Comparison of ENCODE assay signal across 17 cellular contexts in the genomic region with DNA sequence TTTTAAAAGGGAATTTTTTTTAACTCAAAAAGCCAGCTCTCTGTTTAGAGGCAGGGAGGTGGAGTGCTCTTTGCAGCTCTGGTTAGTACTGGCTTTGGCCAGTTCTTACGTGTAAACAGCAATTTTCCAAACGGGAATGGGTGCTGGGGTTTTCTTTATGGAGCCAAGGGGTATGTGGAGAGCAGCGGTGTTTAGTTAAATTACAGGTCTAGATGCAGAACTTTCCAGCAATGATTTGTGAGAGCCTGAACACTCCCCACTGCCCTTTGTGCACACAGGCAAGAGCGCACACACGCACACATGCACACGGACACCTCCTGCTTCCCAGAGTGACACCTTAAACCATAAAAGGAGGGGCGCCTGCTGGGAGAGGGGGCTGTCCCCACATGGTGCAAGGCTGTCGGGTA.
DNase-seq lines count a peak whose midpoint lies in the region; ATAC-seq and TF ChIP-seq lines count a peak whose summit lies in the region.
"Had no signal": no experiment of that assay in that cellular context is flagged by ENCODE, and none has a peak within 500 bp of the region (broad histone marks: within the 10 kb centered on the region; RNA-seq: fewer than 3 reads in every experiment).

No MANE protein-coding gene starts in this region.

- no peak overlapping the region for H3K4me3 ChIP-seq in left lung
- no peak overlapping the region for H3K4me3 ChIP-seq in suprapubic skin
- H3K4me3 ChIP-seq in OCI-LY7 (ENCODE audit: low read depth, low read length, poor library complexity, severe bottlenecking) = no peak overlapping the region
- H3K4me3 ChIP-seq: A549, lung, tibial artery had no signal

- H3K79me2 ChIP-seq in OCI-LY7 (ENCODE audit: insufficient read depth, low read depth, low read length) = no peaks in the 10 kb centered on the region; the same call in 1 of the 2 replicates

- TF ChIP-seq CTCF in left lung (IDR thresholded peaks at IDR 0.05) (no peak), suprapubic skin (IDR thresholded peaks at IDR 0.05) (no peak), OCI-LY7 (conservative IDR thresholded peaks at IDR 0.05; ENCODE audit: low read length) (no peak)

- H4K20me1 ChIP-seq in OCI-LY7 (ENCODE audit: insufficient read depth, low read length) = no peaks in the 10 kb centered on the region

- CTCF ChIA-PET in OCI-LY7 (lab: Charles Lee; ENCODE audit: unreplicated experiment) = no interaction called here

- peak; percentile 15 for DNase-seq in activated T-cell treated with anti-CD3 and anti-CD28 coated beads, Interleukin-2, amount 50 U/mL, for 24 hours
- no peak for DNase-seq in activated T-cell treated with anti-CD3 and anti-CD28 coated beads, Interleukin-2, amount 50 U/mL, for 4 hours
- DNase-seq in NCI-H774 (lab: John Stamatoyannopoulos, UW) (peak; percentile 82), left lung (no peak), suprapubic skin (ENCODE audit: low spot score in 2 of 2) (no peak), OCI-LY7 (ENCODE audit: low spot score) (no peak), HPDE6-E6E7 (ENCODE audit: extremely low spot score) (no peak)
- no peak for DNase-seq in activated naive CD8-positive, alpha-beta T cell treated with anti-CD3 and anti-CD28 coated beads for 36 hours
- DNase-seq: activated CD8-positive, alpha-beta T cell treated with anti-CD3 and anti-CD28 coated beads for 36 hours; amniotic stem cell; NCI-H526 treated with DMSO at 0.1 percent for 48 hours; stimulated activated CD4-positive, alpha-beta T cell treated with anti-CD3 and anti-CD28 coated beads, Interleukin-4, amount 100 ng/mL, for 1 hour had no signal

- H3K9me3 ChIP-seq in left lung = peaks cover 0 to 7% of the 10 kb centered on the region in 2 donors
- peaks cover 7% of the 10 kb centered on the region for H3K9me3 ChIP-seq in suprapubic skin
- H3K9me3 ChIP-seq in OCI-LY7 (ENCODE audit: low read length) = peaks cover 20% of the 10 kb centered on the region

- H3K27me3 Mint-ChIP-seq in activated T-cell treated with anti-CD3 and anti-CD28 coated beads, Interleukin-2, amount 50 U/mL, for 24 hours = no peaks in the 10 kb centered on the region
- no peaks in the 10 kb centered on the region for H3K27me3 Mint-ChIP-seq in activated T-cell treated with anti-CD3 and anti-CD28 coated beads, Interleukin-2, amount 50 U/mL, for 4 hours (ENCODE audit: low read depth)
- H3K27me3 Mint-ChIP-seq in activated naive CD8-positive, alpha-beta T cell treated with anti-CD3 and anti-CD28 coated beads for 36 hours = no peaks in the 10 kb centered on the region
- H3K27me3 Mint-ChIP-seq: activated CD8-positive, alpha-beta T cell treated with anti-CD3 and anti-CD28 coated beads for 36 hours had no signal

- H3K4me2 ChIP-seq in OCI-LY7 (ENCODE audit: low read length) = no peak overlapping the region
- H3K4me2 ChIP-seq: A549 had no signal

- no peak for ATAC-seq in activated T-cell treated with anti-CD3 and anti-CD28 coated beads, Interleukin-2, amount 50 U/mL, for 4 hours
- peak; percentile 53 for ATAC-seq in left lung
- ATAC-seq: A549; activated CD8-positive, alpha-beta T cell treated with anti-CD3 and anti-CD28 coated beads for 36 hours; sciatic nerve had no signal

- H3K27me3 ChIP-seq in left lung (no peaks in the 10 kb centered on the region), suprapubic skin (no peaks in the 10 kb centered on the region)
- H3K27me3 ChIP-seq: tibial artery had no signal

- no peak for TF ChIP-seq EP300 in suprapubic skin (IDR thresholded peaks at IDR 0.05)

- peaks cover 0 to 4% of the 10 kb centered on the region in 2 donors for H3K36me3 ChIP-seq in left lung
- H3K36me3 ChIP-seq in suprapubic skin = no peaks in the 10 kb centered on the region
- H3K36me3 ChIP-seq in OCI-LY7 (ENCODE audit: insufficient read depth, low read length) = peaks cover 30% of the 10 kb centered on the region

- 86% methylated on average over 8 of the region's 8 CpGs for WGBS in suprapubic skin

- peaks cover 45% of the 10 kb centered on the region for H3K36me3 Mint-ChIP-seq in activated T-cell treated with anti-CD3 and anti-CD28 coated beads, Interleukin-2, amount 50 U/mL, for 24 hours (ENCODE audit: low read depth)
- H3K36me3 Mint-ChIP-seq in activated T-cell treated with anti-CD3 and anti-CD28 coated beads, Interleukin-2, amount 50 U/mL, for 4 hours (ENCODE audit: insufficient read depth) = peaks cover 30% of the 10 kb centered on the region
- H3K36me3 Mint-ChIP-seq in activated naive CD8-positive, alpha-beta T cell treated with anti-CD3 and anti-CD28 coated beads for 36 hours = peaks cover 28% of the 10 kb centered on the region

- H3K27ac ChIP-seq in left lung (no peak overlapping the region), suprapubic skin (no peak overlapping the region), OCI-LY7 (ENCODE audit: low read depth, low read length, poor library complexity, severe bottlenecking) (no peak overlapping the region)
- H3K27ac ChIP-seq: tibial artery had no signal

- H3K4me1 ChIP-seq in left lung (no peaks in the 10 kb centered on the region), suprapubic skin (no peaks in the 10 kb centered on the region), OCI-LY7 (ENCODE audit: insufficient read depth, low read length, poor library complexity, severe bottlenecking) (peaks cover 27% of the 10 kb centered on the region)
- H3K4me1 ChIP-seq: tibial artery had no signal

- H3K4me1 Mint-ChIP-seq in activated T-cell treated with anti-CD3 and anti-CD28 coated beads, Interleukin-2, amount 50 U/mL, for 24 hours (ENCODE audit: low read depth) = peaks cover 27% of the 10 kb centered on the region
- peaks cover 11% of the 10 kb centered on the region for H3K4me1 Mint-ChIP-seq in activated T-cell treated with anti-CD3 and anti-CD28 coated beads, Interleukin-2, amount 50 U/mL, for 4 hours (ENCODE audit: low read depth)
- H3K4me1 Mint-ChIP-seq in activated naive CD8-positive, alpha-beta T cell treated with anti-CD3 and anti-CD28 coated beads for 36 hours = peaks cover 12% of the 10 kb centered on the region

- peaks cover 9% of the 10 kb centered on the region for H3K9me3 Mint-ChIP-seq in activated T-cell treated with anti-CD3 and anti-CD28 coated beads, Interleukin-2, amount 50 U/mL, for 24 hours
- peaks cover 10% of the 10 kb centered on the region for H3K9me3 Mint-ChIP-seq in activated T-cell treated with anti-CD3 and anti-CD28 coated beads, Interleukin-2, amount 50 U/mL, for 4 hours
- H3K9me3 Mint-ChIP-seq in activated naive CD8-positive, alpha-beta T cell treated with anti-CD3 and anti-CD28 coated beads for 36 hours = peaks cover 4% of the 10 kb centered on the region

- POLR2A ChIA-PET in OCI-LY7 (lab: Charles Lee) = no interaction called here

- no peak overlapping the region for H2AFZ ChIP-seq in OCI-LY7 (ENCODE audit: low read length)

- H3K9me2 ChIP-seq in OCI-LY7 (ENCODE audit: insufficient read depth, low read length) = no peaks in the 10 kb centered on the region

- intact Hi-C loops in left lung (cut with DNase I) = no loop called here
- intact Hi-C loops in OCI-LY7 (cut with micrococcal nuclease; ENCODE audit: unreplicated experiment) = no loop called here

- no peak overlapping the region for H3K4me3 Mint-ChIP-seq in activated T-cell treated with anti-CD3 and anti-CD28 coated beads, Interleukin-2, amount 50 U/mL, for 24 hours
- no peak overlapping the region for H3K4me3 Mint-ChIP-seq in activated T-cell treated with anti-CD3 and anti-CD28 coated beads, Interleukin-2, amount 50 U/mL, for 4 hours
- no peak overlapping the region for H3K4me3 Mint-ChIP-seq in activated naive CD8-positive, alpha-beta T cell treated with anti-CD3 and anti-CD28 coated beads for 36 hours
- H3K4me3 Mint-ChIP-seq: activated CD8-positive, alpha-beta T cell treated with anti-CD3 and anti-CD28 coated beads for 36 hours; activated T-helper 1 cell treated with anti-CD3 and anti-CD28 coated beads, Interleukin-12 subunit alpha, Interleukin-12 subunit beta, Interleukin-2, Interleukin-4 antibody, amounts not matched to agents 30 ng/mL and 10 ng/mL and 1 ng/mL, durations not matched to agents 14 hours and 24 hours and 36 hours had no signal

- no peak for TF ChIP-seq POLR2A in suprapubic skin (IDR thresholded peaks at IDR 0.05)

- BruUV-seq in OCI-LY7 (replicated peaks; lab: Mats Ljungman, UMichigan) = no TSS peak

- H3K27ac Mint-ChIP-seq in activated T-cell treated with anti-CD3 and anti-CD28 coated beads, Interleukin-2, amount 50 U/mL, for 24 hours = no peak overlapping the region
- H3K27ac Mint-ChIP-seq in activated naive CD8-positive, alpha-beta T cell treated with anti-CD3 and anti-CD28 coated beads for 36 hours = no peak overlapping the region
- H3K27ac Mint-ChIP-seq: activated CD8-positive, alpha-beta T cell treated with anti-CD3 and anti-CD28 coated beads for 36 hours; activated T-helper 1 cell treated with anti-CD3 and anti-CD28 coated beads, Interleukin-12 subunit alpha, Interleukin-12 subunit beta, Interleukin-2, Interleukin-4 antibody, amounts not matched to agents 30 ng/mL and 10 ng/mL and 1 ng/mL, durations not matched to agents 14 hours and 24 hours and 36 hours had no signal

Comparison
In these comparisons a context has a peak if more than half of its experiments do, and no peak if none do; other contexts are left out.
1. DNase-seq: peak in activated T-cell treated with anti-CD3 and anti-CD28 coated beads, Interleukin-2, amount 50 U/mL, for 24 hours (single experiment) and NCI-H774 (single experiment); none in activated T-cell treated with anti-CD3 and anti-CD28 coated beads, Interleukin-2, amount 50 U/mL, for 4 hours (single experiment), left lung (0 of 2), suprapubic skin (0 of 2), OCI-LY7 (single experiment), activated naive CD8-positive, alpha-beta T cell treated with anti-CD3 and anti-CD28 coated beads for 36 hours (single experiment) and HPDE6-E6E7 (single experiment).